In the genomic region with DNA sequence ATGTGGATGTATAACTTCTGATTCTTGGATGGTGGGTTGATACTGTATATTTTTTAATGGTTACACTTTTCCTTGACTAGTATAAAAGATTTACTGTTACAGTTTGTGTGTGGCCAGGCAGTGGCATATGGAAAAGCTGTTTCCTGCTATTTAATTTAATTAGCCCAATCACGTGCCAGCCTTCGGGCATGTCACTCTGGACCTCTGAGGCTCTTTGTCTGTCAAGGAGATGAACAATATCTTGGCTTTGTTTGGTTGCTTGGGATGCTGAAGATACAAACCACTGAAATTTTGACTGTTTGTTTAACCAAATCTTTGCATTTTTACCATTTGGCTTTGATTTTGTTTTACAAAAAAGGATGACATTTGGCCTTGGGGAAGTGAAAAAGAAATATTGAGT, we compare ENCODE assay signal across 20 cellular contexts.
"Had no signal": no experiment of that assay in that cellular context is flagged by ENCODE, and none has a peak within 500 bp of the region (broad histone marks: within the 10 kb centered on the region; RNA-seq: fewer than 3 reads in every experiment).

No MANE protein-coding gene starts in this region.

- H3K4me3 ChIP-seq: mucosa of descending colon, sigmoid colon, smooth muscle cell, thyroid gland, upper lobe of right lung had no signal

- H3K9me3 ChIP-seq: mucosa of descending colon, sigmoid colon, thyroid gland, upper lobe of right lung had no signal

- H3K36me3 ChIP-seq: sigmoid colon, thyroid gland, upper lobe of right lung, WERI-Rb-1 had no signal

- H3K4me1 ChIP-seq: sigmoid colon, thyroid gland, upper lobe of right lung had no signal

- H3K27me3 ChIP-seq: sigmoid colon, thyroid gland, upper lobe of right lung had no signal

- DNase-seq: activated CD8-positive, alpha-beta memory T cell treated with anti-CD3 and anti-CD28 coated beads, Interleukin-2, amount 50 U/mL, for 4 hours; activated naive CD4-positive, alpha-beta T cell; activated T-cell treated with anti-CD3 and anti-CD28 coated beads, Interleukin-2, amount 50 U/mL, for 4 hours; central memory CD4-positive, alpha-beta T cell; dermis blood vessel endothelial cell; effector CD8-positive, alpha-beta T cell; erythroblast; mesenchymal stem cell; mucosa of descending colon; nephron progenitor cell; retina; sigmoid colon; stimulated activated CD4-positive, alpha-beta T cell treated with anti-CD3 and anti-CD28 coated beads, Interleukin-15, amount 100 ng/mL, for 24 hours; stimulated activated CD4-positive, alpha-beta T cell treated with anti-CD3 and anti-CD28 coated beads, Interleukin-2, amount 100 ng/mL, for 48 hours; stimulated activated naive CD8-positive, alpha-beta T cell treated with anti-CD3 and anti-CD28 coated beads, Interleukin-15, Interleukin-2, amounts not matched to agents 100 U/mL and 50 U/mL, for 24 hours; T-cell; thyroid gland; upper lobe of right lung; WERI-Rb-1 had no signal

- ATAC-seq: activated T-cell treated with anti-CD3 and anti-CD28 coated beads, Interleukin-2, amount 50 U/mL, for 4 hours; mucosa of descending colon; stimulated activated naive CD8-positive, alpha-beta T cell treated with anti-CD3 and anti-CD28 coated beads, Interleukin-15, Interleukin-2, amounts not matched to agents 100 U/mL and 50 U/mL, for 24 hours; T-cell; upper lobe of right lung had no signal
